ENCODE assay signal across 11 cellular contexts in the genomic region with DNA sequence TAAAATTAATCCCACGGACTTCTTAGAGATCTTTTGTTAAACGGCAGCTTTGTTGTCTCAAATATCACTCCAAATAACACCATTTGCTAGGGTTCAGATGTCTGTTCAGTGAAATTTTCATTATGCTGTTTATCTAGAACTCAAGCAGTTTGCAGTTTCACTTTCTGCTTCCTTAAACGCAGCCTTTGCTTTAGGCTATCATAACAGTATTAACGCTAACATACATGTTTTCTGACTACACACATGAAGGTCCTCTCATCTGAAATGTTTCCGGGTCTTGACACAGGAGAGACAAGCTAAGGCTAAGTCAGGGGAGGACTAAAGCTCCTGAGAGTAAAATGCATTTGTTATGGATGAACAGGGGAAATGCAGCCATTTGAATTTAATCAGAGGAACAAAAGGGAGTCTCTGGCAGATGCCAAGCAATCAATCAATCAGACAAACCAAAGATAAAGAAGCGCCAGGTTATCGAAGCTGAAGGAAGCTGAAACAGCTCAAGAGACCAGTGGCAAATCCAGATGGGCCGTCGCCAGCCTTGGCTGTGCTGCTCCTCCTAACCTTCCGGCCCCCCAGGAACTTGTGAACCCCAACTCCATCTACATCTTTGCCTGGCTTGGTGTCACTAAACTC. TPM values are rescaled to one million over a fixed set of nuclear protein-coding genes. Genes with fewer than 3 reads are reported as not detected.
DNase-seq lines count a peak whose midpoint lies in the region; ATAC-seq and TF ChIP-seq lines count a peak whose summit lies in the region.
"Had no signal": no experiment of that assay in that cellular context is flagged by ENCODE, and none has a peak within 500 bp of the region (broad histone marks: within the 10 kb centered on the region; RNA-seq: fewer than 3 reads in every experiment).

No MANE protein-coding gene starts in this region.

- TF ChIP-seq CTCF in dorsolateral prefrontal cortex (IDR thresholded peaks at IDR 0.05 in 54 of 56, conservative IDR thresholded peaks at IDR 0.05 in 2 of 56; ENCODE audit: low read depth in 1 of 56, partially characterized antibody in 56 of 56): no peak

- H3K27me3 ChIP-seq in dorsolateral prefrontal cortex: no peaks in the 10 kb centered on the region

- peak overlapping the region in 31 of 59 donors; percentile 1 to 66 (median 25) for H3K27ac ChIP-seq in dorsolateral prefrontal cortex

- DNase-seq in activated CD4-positive, alpha-beta T cell treated with anti-CD3 and anti-CD28 coated beads, Interleukin-2, amount 10 ng/mL, durations not matched to agents 24 days and 14 days: peak; percentile 66
- DNase-seq in activated CD4-positive, alpha-beta T cell treated with anti-CD3 and anti-CD28 coated beads, Interleukin-2, amount 50 U/mL, for 48 hours: no peak
- DNase-seq in NCI-H82 (lab: John Stamatoyannopoulos, UW): peak; percentile 72
- no peak for DNase-seq in dorsolateral prefrontal cortex
- DNase-seq in putamen (ENCODE audit: low spot score): no peak
- DNase-seq in ACHN: no peak
- DNase-seq: anterior cingulate cortex, EL, mucosa of descending colon had no signal

- H3K9me3 Mint-ChIP-seq in activated CD4-positive, alpha-beta T cell treated with anti-CD3 and anti-CD28 coated beads, Interleukin-2, amount 10 ng/mL, durations not matched to agents 24 days and 14 days: no peaks in the 10 kb centered on the region
- no peaks in the 10 kb centered on the region for H3K9me3 Mint-ChIP-seq in stimulated activated memory B cell treated with anti-CD40 and anti-IgM and Interleukin-4, amounts not matched to agents 10 μg/mL and 1 μg/mL and 100 μg/mL, for 72 hours

- H3K27me3 Mint-ChIP-seq in activated CD4-positive, alpha-beta T cell treated with anti-CD3 and anti-CD28 coated beads, Interleukin-2, amount 10 ng/mL, durations not matched to agents 24 days and 14 days: no peaks in the 10 kb centered on the region
- H3K27me3 Mint-ChIP-seq in stimulated activated memory B cell treated with anti-CD40 and anti-IgM and Interleukin-4, amounts not matched to agents 10 μg/mL and 1 μg/mL and 100 μg/mL, for 72 hours: no peaks in the 10 kb centered on the region

- no peak for ATAC-seq in stimulated activated memory B cell treated with anti-CD40 and anti-IgM and Interleukin-4, amounts not matched to agents 10 μg/mL and 1 μg/mL and 100 μg/mL, for 72 hours
- ATAC-seq in GM19395 (IDR thresholded peaks at IDR 0.05; ENCODE audit: unreplicated experiment): no peak
- ATAC-seq: mucosa of descending colon had no signal

- intact Hi-C loops in activated CD4-positive, alpha-beta T cell treated with anti-CD3 and anti-CD28 coated beads, Interleukin-2, amount 10 ng/mL, durations not matched to agents 24 days and 14 days (cut with micrococcal nuclease): no loop called here
- intact Hi-C loops in dorsolateral prefrontal cortex (cut with DNase I): no loop called here

- in situ Hi-C loops in ACHN (cut with HindIII; ENCODE audit: low pct_ligation_motif_present, low pct_unique_long_range_greater_than_20kb, low sequenced_read_pairs): no loop called here

- H3K4me3 ChIP-seq in dorsolateral prefrontal cortex: peak overlapping the region in 15 of 59 donors; percentile 1 to 44 (median 12)
- H3K4me3 ChIP-seq: mucosa of descending colon had no signal

- H3K4me3 Mint-ChIP-seq in activated CD4-positive, alpha-beta T cell treated with anti-CD3 and anti-CD28 coated beads, Interleukin-2, amount 10 ng/mL, durations not matched to agents 24 days and 14 days: peak overlapping the region; percentile 69
- H3K4me3 Mint-ChIP-seq in stimulated activated memory B cell treated with anti-CD40 and anti-IgM and Interleukin-4, amounts not matched to agents 10 μg/mL and 1 μg/mL and 100 μg/mL, for 72 hours: no peak overlapping the region

- H3K4me1 Mint-ChIP-seq in activated CD4-positive, alpha-beta T cell treated with anti-CD3 and anti-CD28 coated beads, Interleukin-2, amount 10 ng/mL, durations not matched to agents 24 days and 14 days: peaks cover 29% of the 10 kb centered on the region
- peaks cover 38% of the 10 kb centered on the region for H3K4me1 Mint-ChIP-seq in stimulated activated memory B cell treated with anti-CD40 and anti-IgM and Interleukin-4, amounts not matched to agents 10 μg/mL and 1 μg/mL and 100 μg/mL, for 72 hours

- H3K27ac Mint-ChIP-seq in activated CD4-positive, alpha-beta T cell treated with anti-CD3 and anti-CD28 coated beads, Interleukin-2, amount 10 ng/mL, durations not matched to agents 24 days and 14 days: peak overlapping the region; percentile 81
- H3K27ac Mint-ChIP-seq in stimulated activated memory B cell treated with anti-CD40 and anti-IgM and Interleukin-4, amounts not matched to agents 10 μg/mL and 1 μg/mL and 100 μg/mL, for 72 hours: peak overlapping the region; percentile 61

- peaks cover 46% of the 10 kb centered on the region for H3K36me3 Mint-ChIP-seq in activated CD4-positive, alpha-beta T cell treated with anti-CD3 and anti-CD28 coated beads, Interleukin-2, amount 10 ng/mL, durations not matched to agents 24 days and 14 days (ENCODE audit: low read depth)
- H3K36me3 Mint-ChIP-seq in stimulated activated memory B cell treated with anti-CD40 and anti-IgM and Interleukin-4, amounts not matched to agents 10 μg/mL and 1 μg/mL and 100 μg/mL, for 72 hours: peaks cover 27% of the 10 kb centered on the region

RNA-seq across cellular contexts. Expression of a gene that starts 16.9 kb away (rescaled TPM):
- 12.3 and 12.6 TPM in 2 replicates for total RNA-seq in activated CD4-positive, alpha-beta T cell treated with anti-CD3 and anti-CD28 coated beads, Interleukin-2, amount 10 ng/mL, durations not matched to agents 24 days and 14 days
- 10 to 100 TPM; 35.1 to 95.8 (median 63.1) TPM for total RNA-seq in dorsolateral prefrontal cortex

RNA-seq across cellular contexts. Expression of a gene that starts 55.1 kb away (rescaled TPM):
- total RNA-seq in activated CD4-positive, alpha-beta T cell treated with anti-CD3 and anti-CD28 coated beads, Interleukin-2, amount 10 ng/mL, durations not matched to agents 24 days and 14 days: 30.7 and 34.8 TPM in 2 replicates
- 100 to 1,000 TPM in 15 of 120 experiments, 10 to 100 TPM in 105; 64.3 to 117 (median 86.8) TPM for total RNA-seq in dorsolateral prefrontal cortex

Comparison
In these comparisons a context has a peak if more than half of its experiments do, and no peak if none do; other contexts are left out.
1. DNase-seq: peak in activated CD4-positive, alpha-beta T cell treated with anti-CD3 and anti-CD28 coated beads, Interleukin-2, amount 10 ng/mL, durations not matched to agents 24 days and 14 days (single experiment) and NCI-H82 (single experiment); none in activated CD4-positive, alpha-beta T cell treated with anti-CD3 and anti-CD28 coated beads, Interleukin-2, amount 50 U/mL, for 48 hours (0 of 2), dorsolateral prefrontal cortex (0 of 10), putamen (single experiment) and ACHN (single experiment).